Comparison of ENCODE assay signal across 18 cellular contexts in genomic region chr6:160261991-160262718, GRCh38. TPM values are rescaled to one million over a fixed set of nuclear protein-coding genes. Genes with fewer than 3 reads are reported as not detected.
A peak's percentile ranks its signal among the peaks of the same experiment; 100 is the strongest.
DNase-seq lines count a peak whose midpoint lies in the region; ATAC-seq and TF ChIP-seq lines count a peak whose summit lies in the region.
"Had no signal": no experiment of that assay in that cellular context is flagged by ENCODE, and none has a peak within 500 bp of the region (broad histone marks: within the 10 kb centered on the region; RNA-seq: fewer than 3 reads in every experiment).

No MANE protein-coding gene starts in this region.

- no peak for ATAC-seq in GM18868 (IDR thresholded peaks at IDR 0.05; ENCODE audit: unreplicated experiment)

- CTCF ChIA-PET in activated naive CD4-positive, alpha-beta T cell treated with anti-CD3 and anti-CD28 coated beads, Interleukin-2, amount 10 ng/mL, durations not matched to agents 7 days and 5 days (lab: Charles Lee): interaction anchor here (1.3 kb wide), 1 partner anchor 257 kb away, joined by 3 read pairs; no protein-coding TSS in a partner anchor

- DNase-seq in NCI-H82 (lab: John Stamatoyannopoulos, UW) (peak; percentile 12), NCI-H82 treated with DMSO at 0.1 percent for 48 hours (lab: John Stamatoyannopoulos, UW; ENCODE audit: unreplicated experiment) (no peak), SK-MEL-5 (ENCODE audit: low read depth, low spot score) (peak; percentile 26), fibroblast of villous mesenchyme (ENCODE audit: low read depth) (peak; percentile 59), smooth muscle cell of the brain vasculature (ENCODE audit: low read depth, low spot score) (peak; percentile 18), NCI-H2107 treated with DMSO at 0.1 percent for 48 hours (lab: John Stamatoyannopoulos, UW; ENCODE audit: unreplicated experiment) (no peak)
- no peak for DNase-seq in activated naive CD4-positive, alpha-beta T cell treated with anti-CD3 and anti-CD28 coated beads, Interleukin-2, amount 10 ng/mL, durations not matched to agents 7 days and 5 days
- DNase-seq: COR-L47, mammary epithelial cell, NCI-H1092, NCI-H446, T1000 had no signal

- H3K4me1 Mint-ChIP-seq in activated naive CD4-positive, alpha-beta T cell treated with anti-CD3 and anti-CD28 coated beads, Interleukin-2, amount 10 ng/mL, durations not matched to agents 7 days and 5 days: no peaks in the 10 kb centered on the region

- H3K27ac Mint-ChIP-seq in activated naive CD4-positive, alpha-beta T cell treated with anti-CD3 and anti-CD28 coated beads, Interleukin-2, amount 10 ng/mL, durations not matched to agents 7 days and 5 days: no peak overlapping the region

- peaks cover 19% of the 10 kb centered on the region for H3K27me3 Mint-ChIP-seq in activated naive CD4-positive, alpha-beta T cell treated with anti-CD3 and anti-CD28 coated beads, Interleukin-2, amount 10 ng/mL, durations not matched to agents 7 days and 5 days

- no peak overlapping the region for H3K4me3 Mint-ChIP-seq in activated naive CD4-positive, alpha-beta T cell treated with anti-CD3 and anti-CD28 coated beads, Interleukin-2, amount 10 ng/mL, durations not matched to agents 7 days and 5 days

- in situ Hi-C loops in SK-MEL-5 (cut with HindIII; ENCODE audit: low pct_unique_long_range_greater_than_20kb, low sequenced_read_pairs): no loop called here

- no peaks in the 10 kb centered on the region for H3K36me3 Mint-ChIP-seq in activated naive CD4-positive, alpha-beta T cell treated with anti-CD3 and anti-CD28 coated beads, Interleukin-2, amount 10 ng/mL, durations not matched to agents 7 days and 5 days

- peak; percentile 49 for TF ChIP-seq CTCF in fibroblast of villous mesenchyme (IDR thresholded peaks at IDR 0.05; ENCODE audit: insufficient read depth, low read depth, low read length)

- no peak overlapping the region for H3K4me3 ChIP-seq in fibroblast of villous mesenchyme (ENCODE audit: low read depth, low read length)
- H3K4me3 ChIP-seq: tibial nerve had no signal

- no peaks in the 10 kb centered on the region for H3K9me3 Mint-ChIP-seq in activated naive CD4-positive, alpha-beta T cell treated with anti-CD3 and anti-CD28 coated beads, Interleukin-2, amount 10 ng/mL, durations not matched to agents 7 days and 5 days

RNA-seq across cellular contexts. Expression of gene SLC22A2, which starts 3.5 kb away (rescaled TPM):
- not detected in 2 replicates for total RNA-seq in SK-MEL-5 (2014; rRNA removed; shearing (Covaris generic))
- not detected in 2 replicates for polyA plus RNA-seq in SK-MEL-5 (2015; cell fraction: cytosol; rRNA removed)
- not detected in 2 replicates for polyA plus RNA-seq in SK-MEL-5 (2015; cell fraction: nucleus; rRNA removed)
- total RNA-seq in fibroblast of villous mesenchyme: under 0.01 TPM in 2 replicates
- total RNA-seq: activated CD8-positive, alpha-beta memory T cell treated with anti-CD3 and anti-CD28 coated beads for 36 hours; endothelial cell of umbilical vein; H4; mammary epithelial cell; omental fat pad; tibial nerve had no signal
- polyA plus RNA-seq: endothelial cell of umbilical vein, mammary epithelial cell had no signal

Comparison
In these comparisons a context has a peak if more than half of its experiments do, and no peak if none do; other contexts are left out.
1. DNase-seq: peak in NCI-H82 (single experiment), SK-MEL-5 (single experiment), fibroblast of villous mesenchyme (single experiment) and smooth muscle cell of the brain vasculature (single experiment); none in NCI-H82 treated with DMSO at 0.1 percent for 48 hours (single experiment), NCI-H2107 treated with DMSO at 0.1 percent for 48 hours (single experiment) and activated naive CD4-positive, alpha-beta T cell treated with anti-CD3 and anti-CD28 coated beads, Interleukin-2, amount 10 ng/mL, durations not matched to agents 7 days and 5 days (single experiment).